In genomic region chr14:88468396-88468795, GRCh38 we compare ENCODE assay signal across 21 cellular contexts.
A peak's percentile ranks its signal among the peaks of the same experiment; 100 is the strongest.
DNase-seq lines count a peak whose midpoint lies in the region; FAIRE-seq and TF ChIP-seq lines count a peak whose summit lies in the region.
"Had no signal": no experiment of that assay in that cellular context is flagged by ENCODE, and none has a peak within 500 bp of the region (broad histone marks: within the 10 kb centered on the region; RNA-seq: fewer than 3 reads in every experiment).

No MANE protein-coding gene starts in this region.

- TF ChIP-seq CTCF in AG09319 (IDR thresholded peaks at IDR 0.05; ENCODE audit: low read depth, low read length): no peak
- TF ChIP-seq CTCF in bronchial epithelial cell (IDR thresholded peaks at IDR 0.05; ENCODE audit: insufficient read depth, low read length, severe bottlenecking): no peak

- no peaks in the 10 kb centered on the region for H3K9me3 Mint-ChIP-seq in activated naive CD8-positive, alpha-beta T cell treated with anti-CD3 and anti-CD28 coated beads for 36 hours
- H3K9me3 Mint-ChIP-seq: stimulated activated memory B cell treated with anti-CD40 and anti-IgM and Interleukin-4, amounts not matched to agents 10 μg/mL and 1 μg/mL and 100 μg/mL, for 72 hours had no signal

- H3K4me1 Mint-ChIP-seq in activated naive CD8-positive, alpha-beta T cell treated with anti-CD3 and anti-CD28 coated beads for 36 hours: no peaks in the 10 kb centered on the region
- H3K4me1 Mint-ChIP-seq: stimulated activated memory B cell treated with anti-CD40 and anti-IgM and Interleukin-4, amounts not matched to agents 10 μg/mL and 1 μg/mL and 100 μg/mL, for 72 hours had no signal

- no peaks in the 10 kb centered on the region for H3K27me3 Mint-ChIP-seq in activated naive CD8-positive, alpha-beta T cell treated with anti-CD3 and anti-CD28 coated beads for 36 hours
- H3K27me3 Mint-ChIP-seq: progenitor cell of endocrine pancreas; stimulated activated memory B cell treated with anti-CD40 and anti-IgM and Interleukin-4, amounts not matched to agents 10 μg/mL and 1 μg/mL and 100 μg/mL, for 72 hours had no signal

- DNase-seq in AG09319 (ENCODE audit: extremely low read depth, low read depth) (peak; percentile 64), HT1080 (ENCODE audit: low read depth) (peak; percentile 8), bronchial epithelial cell (ENCODE audit: low read depth) (peak; percentile 67), kidney tubule cell (ENCODE audit: low spot score) (peak; percentile 10), DMS79 treated with DMSO at 0.1 percent for 48 hours (lab: John Stamatoyannopoulos, UW) (no peak)
- DNase-seq in activated naive CD8-positive, alpha-beta T cell treated with anti-CD3 and anti-CD28 coated beads for 36 hours: no peak
- no peak for DNase-seq in stimulated activated CD4-positive, alpha-beta T cell treated with anti-CD3 and anti-CD28 coated beads, Interleukin-4, amount 100 ng/mL, for 1 hour
- DNase-seq in activated CD8-positive, alpha-beta memory T cell treated with anti-CD3 and anti-CD28 coated beads, Interleukin-2, amount 50 U/mL, for 48 hours: no peak
- DNase-seq: activated naive CD4-positive, alpha-beta T cell treated with Interleukin-2 at 50 U/mL for 16 hours; cortex of kidney; Kasumi-1; NCI-H2081 treated with DMSO at 0.1 percent for 48 hours; SJCRH30 had no signal

- H3K27me3 ChIP-seq in bronchial epithelial cell (ENCODE audit: control insufficient read depth, insufficient read depth, low read length): no peaks in the 10 kb centered on the region
- H3K27me3 ChIP-seq: BLaER1 treated with 17β-estradiol and CSF1 and Interleukin-3, amounts not matched to agents 10 nM and 100 nM; SJCRH30; vagina had no signal

- peaks cover 11% of the 10 kb centered on the region for H3K36me3 ChIP-seq in bronchial epithelial cell (ENCODE audit: control insufficient read depth, insufficient read depth, low read length)

- no peak for FAIRE-seq in bronchial epithelial cell (lab: Jason Lieb, UNC)
- FAIRE-seq: frontal cortex, H54, islet of Langerhans, TTC549 had no signal

- no peak overlapping the region for H3K4me3 ChIP-seq in bronchial epithelial cell (ENCODE audit: low read depth, low read length)
- H3K4me3 ChIP-seq: BLaER1 treated with 17β-estradiol and CSF1 and Interleukin-3, amounts not matched to agents 10 nM and 100 nM; SJCRH30; vagina had no signal

- no peaks in the 10 kb centered on the region for H3K36me3 Mint-ChIP-seq in activated naive CD8-positive, alpha-beta T cell treated with anti-CD3 and anti-CD28 coated beads for 36 hours
- H3K36me3 Mint-ChIP-seq: stimulated activated memory B cell treated with anti-CD40 and anti-IgM and Interleukin-4, amounts not matched to agents 10 μg/mL and 1 μg/mL and 100 μg/mL, for 72 hours had no signal

- no peak overlapping the region for H3K27ac Mint-ChIP-seq in activated naive CD8-positive, alpha-beta T cell treated with anti-CD3 and anti-CD28 coated beads for 36 hours
- H3K27ac Mint-ChIP-seq: progenitor cell of endocrine pancreas; stimulated activated memory B cell treated with anti-CD40 and anti-IgM and Interleukin-4, amounts not matched to agents 10 μg/mL and 1 μg/mL and 100 μg/mL, for 72 hours had no signal

- H3K4me3 Mint-ChIP-seq in activated naive CD8-positive, alpha-beta T cell treated with anti-CD3 and anti-CD28 coated beads for 36 hours: no peak overlapping the region
- H3K4me3 Mint-ChIP-seq: stimulated activated memory B cell treated with anti-CD40 and anti-IgM and Interleukin-4, amounts not matched to agents 10 μg/mL and 1 μg/mL and 100 μg/mL, for 72 hours had no signal

Comparison
In these comparisons a context has a peak if more than half of its experiments do, and no peak if none do; other contexts are left out.
1. DNase-seq: peak in AG09319 (single experiment), HT1080 (single experiment), bronchial epithelial cell (single experiment) and kidney tubule cell (single experiment); none in activated naive CD8-positive, alpha-beta T cell treated with anti-CD3 and anti-CD28 coated beads for 36 hours (single experiment), DMS79 treated with DMSO at 0.1 percent for 48 hours (single experiment), stimulated activated CD4-positive, alpha-beta T cell treated with anti-CD3 and anti-CD28 coated beads, Interleukin-4, amount 100 ng/mL, for 1 hour (single experiment) and activated CD8-positive, alpha-beta memory T cell treated with anti-CD3 and anti-CD28 coated beads, Interleukin-2, amount 50 U/mL, for 48 hours (single experiment).